ENCODE assay signal across 9 cellular contexts in the genomic region with DNA sequence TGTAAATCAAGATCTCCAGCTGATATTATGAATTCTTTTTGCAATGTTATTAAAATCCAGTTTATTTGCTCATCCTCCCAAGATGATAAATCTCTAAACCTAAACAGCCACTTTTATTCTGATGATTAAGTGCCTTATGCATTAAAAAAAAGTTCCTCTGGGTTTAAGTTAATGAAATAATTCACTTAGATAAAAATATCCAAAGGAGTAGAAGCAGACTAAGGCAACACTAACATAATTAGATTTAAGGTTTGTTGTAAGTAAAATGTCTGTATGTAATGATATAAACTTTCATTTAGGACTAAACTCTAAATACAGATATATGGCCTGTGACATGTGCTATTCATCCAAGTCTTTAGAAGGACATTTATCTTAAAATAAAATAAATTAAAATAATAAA.
"Had no signal": no experiment of that assay in that cellular context is flagged by ENCODE, and none has a peak within 500 bp of the region (broad histone marks: within the 10 kb centered on the region; RNA-seq: fewer than 3 reads in every experiment).

No MANE protein-coding gene starts in this region.

- FAIRE-seq: H1, H54, HTR-8/SVneo, K562 had no signal

- H3K4me3 ChIP-seq: GM23338, K562 had no signal

- H3K27ac Mint-ChIP-seq: GM23338, H9 had no signal

- H3K4me3 Mint-ChIP-seq: GM23338, H9 had no signal

- H3K9me3 Mint-ChIP-seq: GM23338, H9 had no signal

- ATAC-seq: GM23338, K562 had no signal

- H3K4me1 Mint-ChIP-seq: GM23338 had no signal

- H2AFZ ChIP-seq: GM23338 had no signal

- DNase-seq: H9, HCEC 1CT, IMR-90, KG1 had no signal

- H3K4me2 ChIP-seq: GM23338 had no signal
